12 cellular contexts compared by ENCODE assay signal in the genomic region with DNA sequence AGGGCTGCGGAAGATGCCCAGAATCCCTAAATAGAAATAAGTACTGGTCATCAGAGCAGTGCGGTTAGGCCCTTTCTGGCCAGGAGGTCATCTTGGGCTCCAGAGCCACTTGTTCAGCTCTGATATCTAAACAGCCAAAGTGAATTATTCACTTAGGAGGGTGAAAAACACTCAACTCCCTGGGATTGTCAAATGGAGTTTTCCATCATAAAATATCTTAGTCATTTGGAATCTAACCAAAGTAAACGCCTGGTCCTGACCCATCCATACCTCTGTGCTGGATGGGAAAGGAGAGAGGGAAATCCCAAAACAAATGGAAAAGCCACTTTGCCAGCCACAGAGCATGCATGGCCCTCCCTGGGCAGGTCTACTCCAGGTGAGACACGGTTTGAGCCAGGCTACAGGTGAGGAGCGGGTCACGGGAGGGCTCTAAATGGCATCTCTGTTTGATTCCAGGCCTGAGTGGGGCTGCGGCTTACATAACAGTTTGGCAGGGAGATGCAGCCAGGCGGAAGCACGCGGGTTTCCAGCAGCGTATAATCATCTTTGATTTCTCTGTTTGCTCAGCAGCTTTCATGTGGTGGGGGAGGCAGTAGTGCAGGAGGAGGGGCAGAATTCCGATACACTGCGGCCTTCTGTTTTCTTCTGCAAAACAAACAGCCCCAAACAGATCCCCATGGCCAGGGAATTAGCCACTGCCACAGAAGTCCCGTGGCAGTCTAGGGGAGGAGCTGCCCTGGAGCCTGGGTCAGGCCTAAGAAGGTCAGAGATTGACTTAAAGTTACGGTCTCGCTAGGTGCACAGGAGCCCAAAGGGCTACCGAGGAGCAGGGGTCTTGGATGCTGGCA. TPM values are rescaled to one million over a fixed set of nuclear protein-coding genes. Genes with fewer than 3 reads are reported as not detected.
A peak's percentile ranks its signal among the peaks of the same experiment; 100 is the strongest.
DNase-seq lines count a peak whose midpoint lies in the region; ATAC-seq and TF ChIP-seq lines count a peak whose summit lies in the region.
"Had no signal": no experiment of that assay in that cellular context is flagged by ENCODE, and none has a peak within 500 bp of the region (broad histone marks: within the 10 kb centered on the region; RNA-seq: fewer than 3 reads in every experiment).

No MANE protein-coding gene starts in this region.

- 50% methylated on average over 12 of the region's 17 CpGs for WGBS in right lobe of liver (ENCODE audit: insufficient coverage, low coverage, low lambda C conversion rate, missing lambda C conversion rate)

- ATAC-seq in right lobe of liver (peak; percentile 83 to 94 (median 88)), upper lobe of right lung (peak; percentile 83), GM21737 (IDR thresholded peaks at IDR 0.05; ENCODE audit: unreplicated experiment) (no peak)

- DNase-seq in NCI-H2171 treated with DMSO at 0.1 percent for 48 hours (lab: John Stamatoyannopoulos, UW) (peak; percentile 48), NCI-H2171 (lab: John Stamatoyannopoulos, UW) (no peak), cardiac fibroblast (ENCODE audit: low read depth in 2 of 2) (peak; percentile 2 to 14), right lobe of liver (peak; percentile 66 to 68 (median 67)), upper lobe of right lung (peak; percentile 72), tibial artery (no peak), NCI-H187 treated with DMSO at 0.1 percent for 48 hours (lab: John Stamatoyannopoulos, UW) (no peak)
- DNase-seq: AML-193, KBM-7 had no signal

- no peak for TF ChIP-seq CTCF in cardiac fibroblast (IDR thresholded peaks at IDR 0.05; ENCODE audit: low read depth, low read length)
- no peak for TF ChIP-seq CTCF in right lobe of liver (IDR thresholded peaks at IDR 0.05)
- TF ChIP-seq CTCF in upper lobe of right lung (IDR thresholded peaks at IDR 0.05): no peak
- no peak for TF ChIP-seq CTCF in tibial artery (IDR thresholded peaks at IDR 0.05)

- intact Hi-C loops in right lobe of liver (cut with DNase I): no loop called here
- intact Hi-C loops in upper lobe of right lung (cut with DNase I): no loop called here
- intact Hi-C loops in tibial artery (cut with DNase I; ENCODE audit: low total_unique reads): no loop called here

- H3K4me1 ChIP-seq in right lobe of liver: no peaks in the 10 kb centered on the region
- peaks cover 3% of the 10 kb centered on the region for H3K4me1 ChIP-seq in upper lobe of right lung
- peaks cover 0 to 11% (median 0%) of the 10 kb centered on the region in 4 donors for H3K4me1 ChIP-seq in tibial artery

- no peak for TF ChIP-seq POLR2A in right lobe of liver (IDR thresholded peaks at IDR 0.05)

- H3K27ac ChIP-seq in right lobe of liver (peak overlapping the region in 2 of 3 donors; percentile 27 to 43), upper lobe of right lung (no peak overlapping the region), tibial artery (no peak overlapping the region)

- H3K27me3 ChIP-seq in right lobe of liver (no peaks in the 10 kb centered on the region), upper lobe of right lung (no peaks in the 10 kb centered on the region), tibial artery (peaks cover 0 to 6% of the 10 kb centered on the region in 2 donors)

- no peaks in the 10 kb centered on the region for H3K36me3 ChIP-seq in right lobe of liver
- H3K36me3 ChIP-seq in upper lobe of right lung: no peaks in the 10 kb centered on the region
- H3K36me3 ChIP-seq in tibial artery: no peaks in the 10 kb centered on the region

- no peaks in the 10 kb centered on the region for H3K9me3 ChIP-seq in right lobe of liver
- H3K9me3 ChIP-seq in upper lobe of right lung: no peaks in the 10 kb centered on the region
- no peaks in the 10 kb centered on the region for H3K9me3 ChIP-seq in tibial artery

- H3K4me3 ChIP-seq in cardiac fibroblast (replicated peaks in 1 of 2; ENCODE audit: low read depth in 2 of 2, low read length in 2 of 2) (no peak overlapping the region), right lobe of liver (no peak overlapping the region), upper lobe of right lung (no peak overlapping the region), tibial artery (no peak overlapping the region)

RNA-seq across cellular contexts. Expression of gene ZNF648, which starts 59.1 kb away (rescaled TPM):
- 1 to 10 TPM in 1 of 6 experiments, under 1 TPM in 5; 0.35 to 1.5 (median 0.57) TPM for total RNA-seq in right lobe of liver
- total RNA-seq in upper lobe of right lung: not detected
- total RNA-seq: activated CD8-positive, alpha-beta memory T cell treated with anti-CD3 and anti-CD28 coated beads for 36 hours; glomerular endothelial cell had no signal

Comparison
In these comparisons a context has a peak if more than half of its experiments do, and no peak if none do; other contexts are left out.
1. DNase-seq: peak in NCI-H2171 treated with DMSO at 0.1 percent for 48 hours (single experiment), cardiac fibroblast (2 of 2), right lobe of liver (3 of 3) and upper lobe of right lung (single experiment); none in NCI-H2171 (single experiment), tibial artery (0 of 2) and NCI-H187 treated with DMSO at 0.1 percent for 48 hours (single experiment).
2. H3K27ac ChIP-seq: peak in right lobe of liver (2 of 3); none in upper lobe of right lung (single experiment) and tibial artery (0 of 2).